In genomic region chr17:14737984-14738651, GRCh38 we compare ENCODE assay signal across 8 cellular contexts.
A peak's percentile ranks its signal among the peaks of the same experiment; 100 is the strongest.
DNase-seq lines count a peak whose midpoint lies in the region; ATAC-seq and TF ChIP-seq lines count a peak whose summit lies in the region.

No MANE protein-coding gene starts in this region.

- DNase-seq in brain pericyte (ENCODE audit: low read depth, low spot score) (peak; percentile 68), lower lobe of right lung (peak; percentile 78), mesenteric fat pad (ENCODE audit: low spot score) (no peak), NCI-H2196 treated with DMSO at 0.1 percent for 48 hours (lab: John Stamatoyannopoulos, UW; ENCODE audit: unreplicated experiment) (no peak), NCI-H524 treated with DMSO at 0.1 percent for 48 hours (lab: John Stamatoyannopoulos, UW) (no peak)
- no peak for DNase-seq in activated CD4-positive, alpha-beta T cell treated with anti-CD3 and anti-CD28 coated beads for 4 hours

- H3K4me3 ChIP-seq in lower lobe of right lung: no peak overlapping the region

- ATAC-seq in GM18499 (IDR thresholded peaks at IDR 0.05; ENCODE audit: insufficient read depth, unreplicated experiment) (peak; percentile 77), HG03521 (IDR thresholded peaks at IDR 0.05; ENCODE audit: unreplicated experiment) (peak; percentile 69), lower lobe of right lung (peak; percentile 91 to 96)

- no peaks in the 10 kb centered on the region for H3K9me3 ChIP-seq in lower lobe of right lung

- peaks cover 15% of the 10 kb centered on the region for H3K4me1 ChIP-seq in lower lobe of right lung

- peak; percentile 13 for TF ChIP-seq CTCF in lower lobe of right lung (IDR thresholded peaks at IDR 0.05)

- peak overlapping the region; percentile 61 for H3K27ac ChIP-seq in lower lobe of right lung

- intact Hi-C loops in lower lobe of right lung (cut with DNase I): no loop called here

- H3K36me3 ChIP-seq in lower lobe of right lung: no peaks in the 10 kb centered on the region

- H3K27me3 ChIP-seq in lower lobe of right lung (ENCODE audit: low read depth): no peaks in the 10 kb centered on the region

Comparison
In these comparisons a context has a peak if more than half of its experiments do, and no peak if none do; other contexts are left out.
1. DNase-seq: peak in brain pericyte (single experiment) and lower lobe of right lung (single experiment); none in activated CD4-positive, alpha-beta T cell treated with anti-CD3 and anti-CD28 coated beads for 4 hours (0 of 2), mesenteric fat pad (single experiment), NCI-H2196 treated with DMSO at 0.1 percent for 48 hours (single experiment) and NCI-H524 treated with DMSO at 0.1 percent for 48 hours (single experiment).
2. Peak in every context shown above with its lines, with median percentiles within 50 percentile points of each other: ATAC-seq.